Comparison of ENCODE assay signal across 1 cellular context in the genomic region with DNA sequence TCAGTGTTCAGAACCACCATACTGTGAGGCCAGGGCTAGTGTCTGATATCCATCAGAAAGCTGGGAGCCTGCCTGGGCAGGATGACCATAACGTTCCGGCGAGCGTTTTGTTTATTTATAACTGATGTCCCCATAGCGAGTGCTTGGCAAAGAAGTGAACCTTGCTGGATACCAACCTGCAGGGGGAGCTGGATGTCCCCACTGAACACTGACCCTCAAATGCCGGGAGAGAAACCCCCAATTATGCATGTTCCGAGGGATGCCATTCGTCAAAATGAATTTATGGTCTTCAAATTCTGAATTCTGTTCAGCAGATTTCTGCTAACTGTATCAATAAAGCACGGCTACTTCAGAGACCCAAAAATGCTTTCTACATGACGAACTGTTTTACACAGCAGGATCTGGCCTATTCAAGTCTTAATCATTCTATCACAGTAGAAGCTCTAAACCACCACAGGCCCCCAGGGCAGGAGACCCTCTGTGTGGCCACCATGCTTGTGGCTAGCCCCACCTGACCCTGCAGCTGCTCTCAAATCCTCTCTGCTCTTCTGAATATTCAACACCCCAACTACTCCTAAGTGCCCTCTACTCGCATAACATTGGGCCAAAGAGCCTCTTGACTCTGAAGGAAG.
A peak's percentile ranks its signal among the peaks of the same experiment; 100 is the strongest.
TF ChIP-seq lines count a peak whose summit lies in the region.

No MANE protein-coding gene starts in this region.

TF ChIP-seq in HEK293, 187 proteins besides CTCF, POLR2A, EP300 and RAD21 (continued from another document):
- TF ChIP-seq ZBTB48 (tag by site-specific recombination; IDR thresholded peaks at IDR 0.05), result no peak
- no peak for TF ChIP-seq SCRT2 (tag by site-specific recombination; IDR thresholded peaks at IDR 0.05)
- TF ChIP-seq ZNF654 (tag by site-specific recombination; IDR thresholded peaks at IDR 0.05; ENCODE audit: low read depth), result peak; percentile 11; the same call in 1 of the 2 replicates
- TF ChIP-seq SP2 (tag by site-specific recombination; IDR thresholded peaks at IDR 0.05), result no peak
- no peak for TF ChIP-seq ZNF274 (IDR thresholded peaks at IDR 0.05; ENCODE audit: low read length)
- TF ChIP-seq ZNF274 (tag by site-specific recombination; IDR thresholded peaks at IDR 0.05; ENCODE audit: borderline replicate concordance), result no peak
- no peak for TF ChIP-seq ZNF791 (tag by site-specific recombination; IDR thresholded peaks at IDR 0.05)
- TF ChIP-seq, protein P1, sequence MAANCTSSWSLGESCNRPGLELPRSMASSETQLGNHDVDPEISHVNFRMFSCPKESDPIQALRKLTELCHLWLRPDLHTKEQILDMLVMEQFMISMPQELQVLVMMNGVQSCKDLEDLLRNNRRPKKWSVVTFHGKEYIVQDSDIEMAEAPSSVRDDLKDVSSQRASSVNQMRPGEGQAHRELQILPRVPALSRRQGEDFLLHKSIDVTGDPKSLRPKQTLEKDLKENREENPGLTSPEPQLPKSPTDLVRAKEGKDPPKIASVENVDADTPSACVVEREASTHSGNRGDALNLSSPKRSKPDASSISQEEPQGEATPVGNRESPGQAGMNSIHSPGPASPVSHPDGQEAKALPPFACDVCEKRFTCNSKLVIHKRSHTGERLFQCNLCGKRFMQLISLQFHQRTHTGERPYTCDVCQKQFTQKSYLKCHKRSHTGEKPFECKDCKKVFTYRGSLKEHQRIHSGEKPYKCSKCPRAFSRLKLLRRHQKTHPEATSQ (tag by site-specific recombination; IDR thresholded peaks at IDR 0.05), result no peak
- TF ChIP-seq ZBTB49 (tag by site-specific recombination; IDR thresholded peaks at IDR 0.05; ENCODE audit: low read depth), result no peak
- no peak for TF ChIP-seq ZNF670 (tag by site-specific recombination; IDR thresholded peaks at IDR 0.05; ENCODE audit: low read depth)
- no peak for TF ChIP-seq ZNF26 (tag by site-specific recombination; IDR thresholded peaks at IDR 0.05)
- no peak for TF ChIP-seq ZNF133 (tag by site-specific recombination; IDR thresholded peaks at IDR 0.05)
- TF ChIP-seq KLF10 (tag by site-specific recombination; IDR thresholded peaks at IDR 0.05), result no peak
- 0 out of 2 replicates have a peak, but pooled peaks have one; percentile 33 for TF ChIP-seq TRIM28 (IDR thresholded peaks at IDR 0.05; ENCODE audit: borderline replicate concordance, low read length)
- TF ChIP-seq TCF7L2 (IDR thresholded peaks at IDR 0.05; ENCODE audit: borderline replicate concordance, low read depth, low read length), result no peak
- peak; percentile 74 for TF ChIP-seq ZNF660 (tag by site-specific recombination; IDR thresholded peaks at IDR 0.05)
- TF ChIP-seq GLIS2 (tag by site-specific recombination; IDR thresholded peaks at IDR 0.05), result peak; percentile 28; the same call in 1 of the 2 replicates
- 0 out of 2 replicates have a peak, but pooled peaks have one; percentile 30 for TF ChIP-seq ZNF600 (tag by site-specific recombination; IDR thresholded peaks at IDR 0.05)
- no peak for TF ChIP-seq ZNF140 (tag by site-specific recombination; IDR thresholded peaks at IDR 0.05)
- no peak for TF ChIP-seq ZNF350 (tag by site-specific recombination; IDR thresholded peaks at IDR 0.05)
- TF ChIP-seq ZNF280C (tag by site-specific recombination; IDR thresholded peaks at IDR 0.05), result no peak
- no peak for TF ChIP-seq ZNF521 (tag by site-specific recombination; IDR thresholded peaks at IDR 0.05)
- TF ChIP-seq KLF9 (tag by site-specific recombination; IDR thresholded peaks at IDR 0.05; ENCODE audit: low read depth), result no peak
- TF ChIP-seq, protein P2, sequence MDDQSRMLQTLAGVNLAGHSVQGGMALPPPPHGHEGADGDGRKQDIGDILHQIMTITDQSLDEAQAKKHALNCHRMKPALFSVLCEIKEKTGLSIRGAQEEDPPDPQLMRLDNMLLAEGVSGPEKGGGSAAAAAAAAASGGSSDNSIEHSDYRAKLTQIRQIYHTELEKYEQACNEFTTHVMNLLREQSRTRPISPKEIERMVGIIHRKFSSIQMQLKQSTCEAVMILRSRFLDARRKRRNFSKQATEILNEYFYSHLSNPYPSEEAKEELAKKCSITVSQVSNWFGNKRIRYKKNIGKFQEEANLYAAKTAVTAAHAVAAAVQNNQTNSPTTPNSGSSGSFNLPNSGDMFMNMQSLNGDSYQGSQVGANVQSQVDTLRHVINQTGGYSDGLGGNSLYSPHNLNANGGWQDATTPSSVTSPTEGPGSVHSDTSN (CRISPR knock-in tag; IDR thresholded peaks at IDR 0.05), result no peak
- no peak for TF ChIP-seq ZFP37 (tag by site-specific recombination; IDR thresholded peaks at IDR 0.05)
- TF ChIP-seq ZBTB8A (tag by site-specific recombination; IDR thresholded peaks at IDR 0.05), result no peak
- no peak for TF ChIP-seq ZNF701 (tag by site-specific recombination; IDR thresholded peaks at IDR 0.05)
- no peak for TF ChIP-seq ZBTB21 (tag by site-specific recombination; IDR thresholded peaks at IDR 0.05)
- TF ChIP-seq ZNF501 (tag by site-specific recombination; IDR thresholded peaks at IDR 0.05), result no peak
- TF ChIP-seq ZNF580 (tag by site-specific recombination; IDR thresholded peaks at IDR 0.05), result no peak
TF ChIP-seq in HEK293: peak in this region for 6.
